27 cellular contexts compared by ENCODE assay signal in genomic region chr12:123957191-123957590, GRCh38.
"Had no signal": no experiment of that assay in that cellular context is flagged by ENCODE, and none has a peak within 500 bp of the region (broad histone marks: within the 10 kb centered on the region; RNA-seq: fewer than 3 reads in every experiment).

No MANE protein-coding gene starts in this region.

- H3K36me3 Mint-ChIP-seq: activated naive CD4-positive, alpha-beta T cell treated with anti-CD3 and anti-CD28 coated beads, Interleukin-2, amount 10 ng/mL, durations not matched to agents 7 days and 5 days had no signal

- DNase-seq: activated CD4-positive, alpha-beta T cell treated with anti-CD3 and anti-CD28 coated beads, Interleukin-2, amount 10 ng/mL, durations not matched to agents 7 days and 5 days; activated CD4-positive, alpha-beta T cell treated with anti-CD3 and anti-CD28 coated beads, Interleukin-2, amount 50 U/mL, for 48 hours; activated CD8-positive, alpha-beta memory T cell treated with anti-CD3 and anti-CD28 coated beads, Interleukin-2, amount 50 U/mL, for 48 hours; activated CD8-positive, alpha-beta T cell treated with anti-CD3 and anti-CD28 coated beads, Interleukin-2, amount 10 ng/mL, durations not matched to agents 7 days and 5 days; activated effector memory CD4-positive, alpha-beta T cell treated with Interleukin-2 at 50 U/mL for 16 hours; activated naive CD4-positive, alpha-beta T cell treated with anti-CD3 and anti-CD28 coated beads, Interleukin-2, amount 10 ng/mL, durations not matched to agents 7 days and 5 days; activated naive CD8-positive, alpha-beta T cell treated with anti-CD3 and anti-CD28 coated beads, Interleukin-2, amount 50 U/mL, for 24 hours; activated T-cell treated with anti-CD3 and anti-CD28 coated beads, Interleukin-2, amount 50 U/mL, for 48 hours; anterior cingulate cortex; central memory CD4-positive, alpha-beta T cell; NCI-H1092 treated with DMSO at 0.1 percent for 48 hours; NCI-H1417 treated with DMSO at 0.1 percent for 48 hours; NCI-H187 treated with DMSO at 0.1 percent for 48 hours; NCI-H2081; NCI-H2171 treated with DMSO at 0.1 percent for 48 hours; NCI-H345; NCI-H524 treated with DMSO at 0.1 percent for 48 hours; PC-3; Peyer's patch; RPMI8226; SIG-M5; SW 1271; T-helper 1 cell; T1000 had no signal

- H3K9me3 ChIP-seq: Peyer's patch had no signal

- H3K36me3 ChIP-seq: Peyer's patch had no signal

- H3K4me1 Mint-ChIP-seq: activated CD4-positive, alpha-beta T cell treated with anti-CD3 and anti-CD28 coated beads, Interleukin-2, amount 10 ng/mL, durations not matched to agents 7 days and 5 days; activated naive CD4-positive, alpha-beta T cell treated with anti-CD3 and anti-CD28 coated beads, Interleukin-2, amount 10 ng/mL, durations not matched to agents 7 days and 5 days; activated naive CD8-positive, alpha-beta T cell treated with anti-CD3 and anti-CD28 coated beads, Interleukin-2, amount 50 U/mL, for 24 hours had no signal

- H3K27ac Mint-ChIP-seq: activated CD4-positive, alpha-beta T cell treated with anti-CD3 and anti-CD28 coated beads, Interleukin-2, amount 10 ng/mL, durations not matched to agents 7 days and 5 days; activated CD8-positive, alpha-beta T cell treated with anti-CD3 and anti-CD28 coated beads, Interleukin-2, amount 10 ng/mL, durations not matched to agents 7 days and 5 days; activated naive CD4-positive, alpha-beta T cell treated with anti-CD3 and anti-CD28 coated beads, Interleukin-2, amount 10 ng/mL, durations not matched to agents 7 days and 5 days; activated naive CD8-positive, alpha-beta T cell; activated naive CD8-positive, alpha-beta T cell treated with anti-CD3 and anti-CD28 coated beads, Interleukin-2, amount 50 U/mL, for 24 hours; brain had no signal

- ATAC-seq: activated CD8-positive, alpha-beta T cell treated with anti-CD3 and anti-CD28 coated beads, Interleukin-2, amount 10 ng/mL, durations not matched to agents 7 days and 5 days; activated naive CD8-positive, alpha-beta T cell treated with anti-CD3 and anti-CD28 coated beads, Interleukin-2, amount 50 U/mL, for 24 hours; PC-3 had no signal

- H3K4me3 ChIP-seq: Peyer's patch had no signal

- FAIRE-seq: bronchial epithelial cell had no signal

- H3K4me1 ChIP-seq: Peyer's patch had no signal

- H3K27me3 Mint-ChIP-seq: activated CD4-positive, alpha-beta T cell treated with anti-CD3 and anti-CD28 coated beads, Interleukin-2, amount 10 ng/mL, durations not matched to agents 7 days and 5 days; activated naive CD4-positive, alpha-beta T cell treated with anti-CD3 and anti-CD28 coated beads, Interleukin-2, amount 10 ng/mL, durations not matched to agents 7 days and 5 days; activated naive CD8-positive, alpha-beta T cell; activated naive CD8-positive, alpha-beta T cell treated with anti-CD3 and anti-CD28 coated beads, Interleukin-2, amount 50 U/mL, for 24 hours; brain had no signal

- H3K27ac ChIP-seq: Peyer's patch had no signal

- H3K9me3 Mint-ChIP-seq: activated CD4-positive, alpha-beta T cell treated with anti-CD3 and anti-CD28 coated beads, Interleukin-2, amount 10 ng/mL, durations not matched to agents 7 days and 5 days; activated naive CD4-positive, alpha-beta T cell treated with anti-CD3 and anti-CD28 coated beads, Interleukin-2, amount 10 ng/mL, durations not matched to agents 7 days and 5 days; activated naive CD8-positive, alpha-beta T cell treated with anti-CD3 and anti-CD28 coated beads, Interleukin-2, amount 50 U/mL, for 24 hours; brain had no signal

- H3K4me3 Mint-ChIP-seq: activated CD4-positive, alpha-beta T cell treated with anti-CD3 and anti-CD28 coated beads, Interleukin-2, amount 10 ng/mL, durations not matched to agents 7 days and 5 days; activated CD8-positive, alpha-beta T cell treated with anti-CD3 and anti-CD28 coated beads, Interleukin-2, amount 10 ng/mL, durations not matched to agents 7 days and 5 days; activated naive CD4-positive, alpha-beta T cell treated with anti-CD3 and anti-CD28 coated beads, Interleukin-2, amount 10 ng/mL, durations not matched to agents 7 days and 5 days; activated naive CD8-positive, alpha-beta T cell; activated naive CD8-positive, alpha-beta T cell treated with anti-CD3 and anti-CD28 coated beads, Interleukin-2, amount 50 U/mL, for 24 hours; brain had no signal

- H3K27me3 ChIP-seq: Peyer's patch had no signal
